In the genomic region with DNA sequence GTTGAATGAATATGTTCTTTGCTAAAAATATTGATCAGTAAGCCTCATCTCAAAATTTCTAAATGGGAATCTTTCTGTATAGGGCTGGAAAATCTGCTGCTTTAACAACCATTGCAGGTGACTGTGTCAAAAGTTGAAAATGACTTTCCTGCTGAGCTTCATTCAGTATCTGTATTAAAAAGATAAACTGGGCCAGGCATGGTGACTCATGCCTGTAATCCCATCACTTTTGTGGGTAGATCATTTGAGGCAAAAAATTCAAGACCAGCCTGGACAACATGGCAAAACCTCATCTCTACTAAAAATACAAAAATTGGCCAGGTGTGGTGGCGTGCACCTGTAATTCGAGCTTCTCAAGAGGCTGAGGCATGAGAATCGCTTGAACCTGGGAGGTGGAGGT, we compare ENCODE assay signal across 6 cellular contexts.
"Had no signal": no experiment of that assay in that cellular context is flagged by ENCODE, and none has a peak within 500 bp of the region (broad histone marks: within the 10 kb centered on the region; RNA-seq: fewer than 3 reads in every experiment).

No MANE protein-coding gene starts in this region.

- FAIRE-seq: H54, HTR-8/SVneo had no signal

- DNase-seq: H9, HCEC 1CT, IMR-90 had no signal

- ATAC-seq: GM23338 had no signal

- H3K4me3 Mint-ChIP-seq: GM23338, H9 had no signal

- H3K4me3 ChIP-seq: GM23338 had no signal

- H3K27ac Mint-ChIP-seq: GM23338, H9 had no signal
